In genomic region chr1:53598956-53599355, GRCh38 we compare ENCODE assay signal across 17 cellular contexts.
A peak's percentile ranks its signal among the peaks of the same experiment; 100 is the strongest.
DNase-seq lines count a peak whose midpoint lies in the region; ATAC-seq and TF ChIP-seq lines count a peak whose summit lies in the region.
"Had no signal": no experiment of that assay in that cellular context is flagged by ENCODE, and none has a peak within 500 bp of the region (broad histone marks: within the 10 kb centered on the region; RNA-seq: fewer than 3 reads in every experiment).

No MANE protein-coding gene starts in this region.

- no peaks in the 10 kb centered on the region for H3K9me3 ChIP-seq in HEK293 (ENCODE audit: control insufficient read depth, insufficient read depth, low read depth, low read length)
- H3K9me3 ChIP-seq: BLaER1, Caco-2, HAP-1 had no signal

- H3K4me3 ChIP-seq in HEK293 (ENCODE audit: low read depth, low read length), result no peak overlapping the region
- H3K4me3 ChIP-seq: BLaER1, HAP-1 had no signal

- no peak overlapping the region for H3K27ac ChIP-seq in HEK293 (ENCODE audit: extremely low read depth, low read depth, low read length)
- H3K27ac ChIP-seq: BLaER1, HL-60 had no signal

- H3K4me3 Mint-ChIP-seq in chondrocyte (ENCODE audit: unreplicated experiment) (no peak overlapping the region), progenitor cell of endocrine pancreas (ENCODE audit: low read depth) (no peak overlapping the region)
- H3K4me3 Mint-ChIP-seq: HFFc6 had no signal

- POLR2A ChIA-PET in HEK293 (lab: Yijun Ruan, JAX), result no interaction called here

- TF ChIP-seq CTCF in HEK293 (tag by site-specific recombination; IDR thresholded peaks at IDR 0.05) (no peak), chondrocyte (IDR thresholded peaks at IDR 0.05) (no peak), progenitor cell of endocrine pancreas (IDR thresholded peaks at IDR 0.05; ENCODE audit: unreplicated experiment) (no peak)

- H3K9me3 Mint-ChIP-seq in chondrocyte (ENCODE audit: low read depth) (no peaks in the 10 kb centered on the region), progenitor cell of endocrine pancreas (ENCODE audit: low read depth) (no peaks in the 10 kb centered on the region)
- H3K9me3 Mint-ChIP-seq: CD8-positive, alpha-beta memory T cell; HFFc6 had no signal

- no peaks in the 10 kb centered on the region for H3K4me1 ChIP-seq in HEK293 (ENCODE audit: control insufficient read depth, insufficient read depth, low read length)
- H3K4me1 ChIP-seq: BLaER1, Caco-2, HAP-1 had no signal

- H3K36me3 Mint-ChIP-seq in chondrocyte (ENCODE audit: low read depth), result peaks cover 6% of the 10 kb centered on the region
- no peaks in the 10 kb centered on the region for H3K36me3 Mint-ChIP-seq in progenitor cell of endocrine pancreas (ENCODE audit: insufficient read depth)
- H3K36me3 Mint-ChIP-seq: CD8-positive, alpha-beta memory T cell had no signal

- H3K27ac Mint-ChIP-seq in chondrocyte (ENCODE audit: unreplicated experiment) (no peak overlapping the region), progenitor cell of endocrine pancreas (peak overlapping the region; percentile 12)
- H3K27ac Mint-ChIP-seq: HFFc6 had no signal

- H3K4me1 Mint-ChIP-seq in chondrocyte (ENCODE audit: low read depth) (no peaks in the 10 kb centered on the region), progenitor cell of endocrine pancreas (ENCODE audit: low read depth) (no peaks in the 10 kb centered on the region)

- DNase-seq in activated CD8-positive, alpha-beta memory T cell treated with anti-CD3 and anti-CD28 coated beads, Interleukin-2, amount 50 U/mL, for 4 hours, result peak; percentile 6
- DNase-seq in activated CD8-positive, alpha-beta memory T cell treated with anti-CD3 and anti-CD28 coated beads for 24 hours, result no peak
- DNase-seq in chondrocyte (ENCODE audit: low spot score) (peak; percentile 28), progenitor cell of endocrine pancreas (ENCODE audit: low spot score, unreplicated experiment) (no peak)
- DNase-seq: 8988T; AML-193; Caco-2; CD8-positive, alpha-beta memory T cell; DMS53; GF-D8; HFFc6 had no signal

- ATAC-seq in HG03439 (IDR thresholded peaks at IDR 0.05; ENCODE audit: unreplicated experiment) (no peak), GM19324 (IDR thresholded peaks at IDR 0.05; ENCODE audit: low FRiP score, unreplicated experiment) (no peak)

- CTCF ChIA-PET in HEK293 (lab: Yijun Ruan, JAX), result interaction anchor here (1.3 kb wide), 1 partner anchor 113 kb away, joined by 3 read pairs; no protein-coding TSS in a partner anchor

- no peaks in the 10 kb centered on the region for H3K27me3 Mint-ChIP-seq in chondrocyte (ENCODE audit: low read depth)
- peaks cover 8% of the 10 kb centered on the region for H3K27me3 Mint-ChIP-seq in progenitor cell of endocrine pancreas
- H3K27me3 Mint-ChIP-seq: CD8-positive, alpha-beta memory T cell had no signal

- H3K36me3 ChIP-seq in HEK293 (ENCODE audit: control insufficient read depth in 2 of 2, insufficient read depth in 1 of 2, low read length in 2 of 2), result no peaks in the 10 kb centered on the region
- H3K36me3 ChIP-seq: BLaER1, HAP-1 had no signal

TF ChIP-seq in HEK293, 187 proteins besides CTCF, POLR2A, EP300 and RAD21:
- TF ChIP-seq KLF1 (tag by site-specific recombination; IDR thresholded peaks at IDR 0.05), result 0 out of 2 replicates have a peak, but pooled peaks have one; percentile 17
- TF ChIP-seq, protein P1, sequence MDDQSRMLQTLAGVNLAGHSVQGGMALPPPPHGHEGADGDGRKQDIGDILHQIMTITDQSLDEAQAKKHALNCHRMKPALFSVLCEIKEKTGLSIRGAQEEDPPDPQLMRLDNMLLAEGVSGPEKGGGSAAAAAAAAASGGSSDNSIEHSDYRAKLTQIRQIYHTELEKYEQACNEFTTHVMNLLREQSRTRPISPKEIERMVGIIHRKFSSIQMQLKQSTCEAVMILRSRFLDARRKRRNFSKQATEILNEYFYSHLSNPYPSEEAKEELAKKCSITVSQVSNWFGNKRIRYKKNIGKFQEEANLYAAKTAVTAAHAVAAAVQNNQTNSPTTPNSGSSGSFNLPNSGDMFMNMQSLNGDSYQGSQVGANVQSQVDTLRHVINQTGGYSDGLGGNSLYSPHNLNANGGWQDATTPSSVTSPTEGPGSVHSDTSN (CRISPR knock-in tag; IDR thresholded peaks at IDR 0.05), result no peak

Comparison
In these comparisons a context has a peak if more than half of its experiments do, and no peak if none do; other contexts are left out.
1. DNase-seq: peak in activated CD8-positive, alpha-beta memory T cell treated with anti-CD3 and anti-CD28 coated beads, Interleukin-2, amount 50 U/mL, for 4 hours (single experiment) and chondrocyte (single experiment); none in activated CD8-positive, alpha-beta memory T cell treated with anti-CD3 and anti-CD28 coated beads for 24 hours (single experiment) and progenitor cell of endocrine pancreas (single experiment).